ENCODE assay signal across 9 cellular contexts in the genomic region with DNA sequence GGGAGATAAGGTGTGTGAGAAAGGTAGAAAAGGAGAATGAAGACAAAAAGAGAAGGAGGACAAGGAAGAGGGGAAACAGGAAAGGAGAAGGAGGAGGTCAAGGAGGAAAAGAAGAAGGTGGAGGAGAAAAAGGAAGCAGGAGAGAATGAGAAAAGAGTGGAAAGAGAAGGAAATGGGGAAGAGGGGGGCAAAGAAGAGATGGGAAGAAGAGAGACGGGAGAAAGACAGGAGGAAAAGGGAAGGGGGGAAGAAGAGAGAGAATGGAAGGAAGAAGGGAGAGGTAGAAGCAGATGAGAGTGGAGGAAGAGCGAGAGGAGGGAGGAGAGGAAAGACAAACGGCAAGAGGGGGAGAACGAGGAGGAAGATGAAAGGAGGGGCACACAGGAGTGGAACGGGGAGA. TPM values are rescaled to one million over a fixed set of nuclear protein-coding genes. Genes with fewer than 3 reads are reported as not detected.
"Had no signal": no experiment of that assay in that cellular context is flagged by ENCODE, and none has a peak within 500 bp of the region (broad histone marks: within the 10 kb centered on the region; RNA-seq: fewer than 3 reads in every experiment).

No MANE protein-coding gene starts in this region.

- H3K36me3 ChIP-seq: HAP-1 had no signal

- H3K27ac Mint-ChIP-seq: IgD-negative memory B cell had no signal

- H2AFZ ChIP-seq: GM23248 had no signal

- H3K36me3 Mint-ChIP-seq: IgD-negative memory B cell had no signal

- DNase-seq: GM23248, GOT3, H7 had no signal

- H3K4me1 ChIP-seq: HAP-1 had no signal

- H3K9me3 ChIP-seq: HAP-1 had no signal

- ATAC-seq: HCT116, HepG2 had no signal

- H3K27ac ChIP-seq: GM23248 had no signal

- H3K9me3 Mint-ChIP-seq: IgD-negative memory B cell had no signal

- H3K9ac ChIP-seq: GM23248 had no signal

- H3K4me3 ChIP-seq: GM23248, HAP-1 had no signal

- FAIRE-seq: HepG2 had no signal

RNA-seq across cellular contexts. Expression of a gene that starts 4.1 kb away (rescaled TPM):
- total RNA-seq: GM23248, H4, H7, HT1080 had no signal
- polyA plus RNA-seq: GM23248, HepG2, IgD-negative memory B cell had no signal

RNA-seq across cellular contexts. Expression of a gene that starts 28.9 kb away (rescaled TPM):
- total RNA-seq: GM23248, H4, H7, HT1080 had no signal
- polyA plus RNA-seq: GM23248, IgD-negative memory B cell had no signal

RNA-seq across cellular contexts. Expression of a gene that starts 35.8 kb away (rescaled TPM):
- total RNA-seq: GM23248, H4, HT1080 had no signal
- polyA plus RNA-seq: GM23248, IgD-negative memory B cell had no signal

RNA-seq across cellular contexts. Expression of a gene that starts 44.9 kb away (rescaled TPM):
- total RNA-seq: HT1080 had no signal
